ENCODE assay signal across 31 cellular contexts in genomic region chr6:107077710-107078109, GRCh38. TPM values are rescaled to one million over a fixed set of nuclear protein-coding genes. Genes with fewer than 3 reads are reported as not detected.
"Had no signal": no experiment of that assay in that cellular context is flagged by ENCODE, and none has a peak within 500 bp of the region (broad histone marks: within the 10 kb centered on the region; RNA-seq: fewer than 3 reads in every experiment).

No MANE protein-coding gene starts in this region.

- H3K27ac Mint-ChIP-seq: activated CD4-positive, alpha-beta memory T cell treated with anti-CD3 and anti-CD28 coated beads for 36 hours; activated CD4-positive, alpha-beta T cell treated with anti-CD3 and anti-CD28 coated beads for 36 hours; activated CD4-positive, alpha-beta T cell treated with anti-CD3 and anti-CD28 coated beads, Interleukin-2, amount 10 ng/mL, durations not matched to agents 24 days and 14 days; activated CD8-positive, alpha-beta memory T cell treated with anti-CD3 and anti-CD28 coated beads, Interleukin-2, amount 10 ng/mL, durations not matched to agents 7 days and 5 days; activated CD8-positive, alpha-beta T cell treated with anti-CD3 and anti-CD28 coated beads, Interleukin-2, amount 10 ng/mL, durations not matched to agents 7 days and 5 days; activated naive CD4-positive, alpha-beta T cell treated with anti-CD3 and anti-CD28 coated beads, Interleukin-2, amount 10 ng/mL, durations not matched to agents 7 days and 5 days; activated naive CD4-positive, alpha-beta T cell treated with anti-CD3 and anti-CD28 coated beads, Interleukin-2, amount 50 U/mL, for 72 hours; activated naive CD8-positive, alpha-beta T cell treated with anti-CD3 and anti-CD28 coated beads, Interleukin-2, amount 10 ng/mL, durations not matched to agents 7 days and 5 days; activated T-helper 1 cell treated with anti-CD3 and anti-CD28 coated beads, Interleukin-12 subunit alpha, Interleukin-12 subunit beta, Interleukin-2, Interleukin-4 antibody, amounts not matched to agents 30 ng/mL and 10 ng/mL and 1 ng/mL, durations not matched to agents 14 hours and 24 hours and 36 hours; dendritic cell treated with granulocyte-macrophage colony-stimulating factor and Interleukin-4, amounts not matched to agents 40 ng/mL and 50 ng/mL, for 4 days; endodermal cell had no signal

- H3K27me3 ChIP-seq: ascending aorta, breast epithelium, cardiac muscle cell, dorsolateral prefrontal cortex, gastroesophageal sphincter, heart right ventricle had no signal

- H3K27me3 Mint-ChIP-seq: activated CD4-positive, alpha-beta memory T cell treated with anti-CD3 and anti-CD28 coated beads for 36 hours; activated CD4-positive, alpha-beta T cell treated with anti-CD3 and anti-CD28 coated beads for 36 hours; activated CD4-positive, alpha-beta T cell treated with anti-CD3 and anti-CD28 coated beads, Interleukin-2, amount 10 ng/mL, durations not matched to agents 24 days and 14 days; activated CD8-positive, alpha-beta memory T cell treated with anti-CD3 and anti-CD28 coated beads, Interleukin-2, amount 10 ng/mL, durations not matched to agents 7 days and 5 days; activated naive CD4-positive, alpha-beta T cell treated with anti-CD3 and anti-CD28 coated beads, Interleukin-2, amount 10 ng/mL, durations not matched to agents 7 days and 5 days; activated naive CD8-positive, alpha-beta T cell treated with anti-CD3 and anti-CD28 coated beads, Interleukin-2, amount 10 ng/mL, durations not matched to agents 7 days and 5 days; central memory CD8-positive, alpha-beta T cell; dendritic cell treated with granulocyte-macrophage colony-stimulating factor and Interleukin-4, amounts not matched to agents 40 ng/mL and 50 ng/mL, for 4 days had no signal

- H3K36me3 ChIP-seq: ascending aorta, breast epithelium, cardiac muscle cell, gastroesophageal sphincter, heart right ventricle had no signal

- ATAC-seq: activated CD4-positive, alpha-beta T cell treated with anti-CD3 and anti-CD28 coated beads for 36 hours; activated CD8-positive, alpha-beta memory T cell treated with anti-CD3 and anti-CD28 coated beads, Interleukin-2, amount 10 ng/mL, durations not matched to agents 7 days and 5 days; activated CD8-positive, alpha-beta T cell treated with anti-CD3 and anti-CD28 coated beads, Interleukin-2, amount 10 ng/mL, durations not matched to agents 7 days and 5 days; activated naive CD4-positive, alpha-beta T cell treated with anti-CD3 and anti-CD28 coated beads, Interleukin-2, amount 50 U/mL, for 72 hours; esophagus mucosa; gastroesophageal sphincter had no signal

- H3K4me3 ChIP-seq: ascending aorta, breast epithelium, cardiac muscle cell, coronary artery, dorsolateral prefrontal cortex, gastroesophageal sphincter, heart right ventricle had no signal

- DNase-seq: activated CD4-positive, alpha-beta memory T cell treated with anti-CD3 and anti-CD28 coated beads for 36 hours; activated CD4-positive, alpha-beta T cell treated with anti-CD3 and anti-CD28 coated beads for 36 hours; activated CD4-positive, alpha-beta T cell treated with anti-CD3 and anti-CD28 coated beads, Interleukin-2, amount 10 ng/mL, durations not matched to agents 24 days and 14 days; activated CD4-positive, CD25-positive, alpha-beta regulatory T cell; activated CD4-positive, CD25-positive, alpha-beta regulatory T cell treated with anti-CD3 and anti-CD28 coated beads, Interleukin-2, amount 50 U/mL, for 72 hours; activated CD8-positive, alpha-beta memory T cell treated with anti-CD3 and anti-CD28 coated beads, Interleukin-2, amount 10 ng/mL, durations not matched to agents 7 days and 5 days; activated CD8-positive, alpha-beta memory T cell treated with anti-CD3 and anti-CD28 coated beads, Interleukin-2, amount 50 U/mL, for 4 hours; activated CD8-positive, alpha-beta T cell treated with anti-CD3 and anti-CD28 coated beads, Interleukin-2, amount 10 ng/mL, durations not matched to agents 7 days and 5 days; activated gamma-delta T cell; activated naive CD4-positive, alpha-beta T cell; activated naive CD4-positive, alpha-beta T cell treated with anti-CD3 and anti-CD28 coated beads, Interleukin-2, amount 10 ng/mL, durations not matched to agents 7 days and 5 days; activated naive CD8-positive, alpha-beta T cell treated with anti-CD3 and anti-CD28 coated beads, Interleukin-2, amount 10 ng/mL, durations not matched to agents 7 days and 5 days; activated T-cell treated with anti-CD3 and anti-CD28 coated beads, Interleukin-2, amount 50 U/mL, for 1 hour; activated T-cell treated with anti-CD3 and anti-CD28 coated beads, Interleukin-2, amount 50 U/mL, for 48 hours; dorsolateral prefrontal cortex; effector memory CD4-positive, alpha-beta T cell; foreskin melanocyte; heart right ventricle; T-helper 2 cell had no signal

- H3K4me1 ChIP-seq: ascending aorta, breast epithelium, gastroesophageal sphincter had no signal

- H3K27ac ChIP-seq: ascending aorta, breast epithelium, cardiac muscle cell, coronary artery, dorsolateral prefrontal cortex, gastroesophageal sphincter, heart right ventricle had no signal

- H3K9me3 ChIP-seq: ascending aorta, breast epithelium, gastroesophageal sphincter, heart right ventricle had no signal

- H3K4me1 Mint-ChIP-seq: activated CD4-positive, alpha-beta T cell treated with anti-CD3 and anti-CD28 coated beads for 36 hours; activated naive CD4-positive, alpha-beta T cell treated with anti-CD3 and anti-CD28 coated beads, Interleukin-2, amount 10 ng/mL, durations not matched to agents 7 days and 5 days; central memory CD8-positive, alpha-beta T cell had no signal

- H3K36me3 Mint-ChIP-seq: activated CD4-positive, alpha-beta memory T cell treated with anti-CD3 and anti-CD28 coated beads for 36 hours; activated CD8-positive, alpha-beta memory T cell treated with anti-CD3 and anti-CD28 coated beads, Interleukin-2, amount 10 ng/mL, durations not matched to agents 7 days and 5 days; activated naive CD4-positive, alpha-beta T cell treated with anti-CD3 and anti-CD28 coated beads, Interleukin-2, amount 10 ng/mL, durations not matched to agents 7 days and 5 days; activated naive CD4-positive, alpha-beta T cell treated with anti-CD3 and anti-CD28 coated beads, Interleukin-2, amount 50 U/mL, for 72 hours had no signal

- H3K4me3 Mint-ChIP-seq: activated CD4-positive, alpha-beta memory T cell treated with anti-CD3 and anti-CD28 coated beads for 36 hours; activated CD4-positive, alpha-beta T cell treated with anti-CD3 and anti-CD28 coated beads for 36 hours; activated CD4-positive, alpha-beta T cell treated with anti-CD3 and anti-CD28 coated beads, Interleukin-2, amount 10 ng/mL, durations not matched to agents 24 days and 14 days; activated CD8-positive, alpha-beta memory T cell treated with anti-CD3 and anti-CD28 coated beads, Interleukin-2, amount 10 ng/mL, durations not matched to agents 7 days and 5 days; activated CD8-positive, alpha-beta T cell treated with anti-CD3 and anti-CD28 coated beads, Interleukin-2, amount 10 ng/mL, durations not matched to agents 7 days and 5 days; activated naive CD4-positive, alpha-beta T cell treated with anti-CD3 and anti-CD28 coated beads, Interleukin-2, amount 10 ng/mL, durations not matched to agents 7 days and 5 days; activated naive CD8-positive, alpha-beta T cell treated with anti-CD3 and anti-CD28 coated beads, Interleukin-2, amount 10 ng/mL, durations not matched to agents 7 days and 5 days; activated T-helper 1 cell treated with anti-CD3 and anti-CD28 coated beads, Interleukin-12 subunit alpha, Interleukin-12 subunit beta, Interleukin-2, Interleukin-4 antibody, amounts not matched to agents 30 ng/mL and 10 ng/mL and 1 ng/mL, durations not matched to agents 14 hours and 24 hours and 36 hours; brain; central memory CD8-positive, alpha-beta T cell; dendritic cell treated with granulocyte-macrophage colony-stimulating factor and Interleukin-4, amounts not matched to agents 40 ng/mL and 50 ng/mL, for 4 days; endodermal cell had no signal

- H3K9me3 Mint-ChIP-seq: activated CD4-positive, alpha-beta memory T cell treated with anti-CD3 and anti-CD28 coated beads for 36 hours; activated CD4-positive, alpha-beta T cell treated with anti-CD3 and anti-CD28 coated beads, Interleukin-2, amount 10 ng/mL, durations not matched to agents 24 days and 14 days; activated naive CD4-positive, alpha-beta T cell treated with anti-CD3 and anti-CD28 coated beads, Interleukin-2, amount 10 ng/mL, durations not matched to agents 7 days and 5 days; activated naive CD4-positive, alpha-beta T cell treated with anti-CD3 and anti-CD28 coated beads, Interleukin-2, amount 50 U/mL, for 72 hours; activated naive CD8-positive, alpha-beta T cell treated with anti-CD3 and anti-CD28 coated beads, Interleukin-2, amount 10 ng/mL, durations not matched to agents 7 days and 5 days; activated T-helper 1 cell treated with anti-CD3 and anti-CD28 coated beads, Interleukin-12 subunit alpha, Interleukin-12 subunit beta, Interleukin-2, Interleukin-4 antibody, amounts not matched to agents 30 ng/mL and 10 ng/mL and 1 ng/mL, durations not matched to agents 14 hours and 24 hours and 36 hours; brain; central memory CD8-positive, alpha-beta T cell; dendritic cell treated with granulocyte-macrophage colony-stimulating factor and Interleukin-4, amounts not matched to agents 40 ng/mL and 50 ng/mL, for 4 days; endodermal cell had no signal

RNA-seq across cellular contexts. Expression of gene MTRES1, which starts 49.7 kb away (rescaled TPM):
- total RNA-seq: ascending aorta had no signal
